In genomic region chr2:53422979-53423378, GRCh38 we compare ENCODE assay signal across 8 cellular contexts.
DNase-seq lines count a peak whose midpoint lies in the region; ATAC-seq, FAIRE-seq and TF ChIP-seq lines count a peak whose summit lies in the region.

No MANE protein-coding gene starts in this region.

- FAIRE-seq in GM18507 (lab: Jason Lieb, UNC): peak; percentile 68

- no peaks in the 10 kb centered on the region for H3K27me3 ChIP-seq in BE2C

- H3K4me1 ChIP-seq in BE2C: no peaks in the 10 kb centered on the region

- DNase-seq in BE2C (peak; percentile 44), GM18507 (ENCODE audit: extremely low spot score, insufficient read length, low read depth) (peak; percentile 2), NCI-H345 (lab: John Stamatoyannopoulos, UW) (peak; percentile 39), astrocyte of the hippocampus (ENCODE audit: low read depth, low spot score) (peak; percentile 56), left colon (peak; percentile 29 to 50), GM19238 (ENCODE audit: insufficient read length, low spot score) (no peak), CD1c-positive myeloid dendritic cell (ENCODE audit: extremely low spot score) (no peak)

- peak; percentile 70 for TF ChIP-seq CTCF in BE2C (IDR thresholded peaks at IDR 0.05; ENCODE audit: low read depth, low read length)

- no peak overlapping the region for H3K4me3 ChIP-seq in BE2C (ENCODE audit: low read depth, low read length)

- no peaks in the 10 kb centered on the region for H3K9me3 ChIP-seq in BE2C

- no peaks in the 10 kb centered on the region for H3K36me3 ChIP-seq in BE2C

- ATAC-seq in HG02938 (IDR thresholded peaks at IDR 0.05; ENCODE audit: unreplicated experiment) (peak; percentile 42), left colon (peak; percentile 88)

- intact Hi-C loops in left colon (cut with DNase I, micrococcal nuclease): no loop called here

Comparison
In these comparisons a context has a peak if more than half of its experiments do, and no peak if none do; other contexts are left out.
1. DNase-seq: peak in BE2C (single experiment), GM18507 (single experiment), NCI-H345 (single experiment), astrocyte of the hippocampus (single experiment) and left colon (2 of 2); none in GM19238 (single experiment) and CD1c-positive myeloid dendritic cell (single experiment).